In the genomic region with DNA sequence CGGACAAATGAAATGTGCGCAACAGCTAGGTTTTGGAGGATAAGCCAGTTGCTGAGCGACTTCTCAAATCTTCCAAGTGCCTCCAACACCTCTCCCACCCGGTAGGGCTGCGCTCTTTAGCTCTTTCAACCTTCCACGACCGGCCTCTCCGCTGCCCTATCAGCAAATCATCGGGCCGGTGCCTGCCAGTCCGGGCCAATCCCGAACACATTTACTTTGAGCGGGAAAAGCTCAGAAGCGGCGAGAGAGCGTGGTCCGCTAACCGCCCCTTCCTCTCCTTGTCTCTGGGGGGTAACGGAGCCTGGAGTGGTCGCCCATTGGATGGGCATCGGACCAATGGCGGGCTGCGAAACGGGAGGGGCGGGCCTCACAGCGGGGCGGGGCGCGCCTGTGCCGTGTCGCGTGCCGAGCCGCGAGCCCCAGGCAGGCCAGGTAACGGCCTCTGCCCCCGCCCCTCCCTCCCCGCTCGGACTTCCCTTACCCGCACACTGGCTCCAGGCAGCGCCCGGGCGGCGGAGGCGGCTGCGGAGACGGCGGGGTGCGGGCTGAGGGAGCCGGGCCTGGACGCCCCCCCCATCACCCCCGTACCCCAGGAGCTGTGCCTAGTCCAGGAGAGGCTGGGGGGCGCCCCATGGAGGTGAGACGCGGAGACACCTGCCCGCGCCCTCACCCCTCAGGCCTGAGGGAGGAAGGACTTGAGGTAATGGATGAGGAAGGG, we compare ENCODE assay signal across 1 cellular context.
TF ChIP-seq lines count a peak whose summit lies in the region.

A gene (plus strand): TSS at position 486 of the 718 bp plus-strand sequence. CDS start 146 bp downstream, at position 632.

TF ChIP-seq in GM12878, 131 proteins besides CTCF, POLR2A, EP300 and RAD21 (continued from another document):
- TF ChIP-seq BHLHE40 (IDR thresholded peaks at IDR 0.05; ENCODE audit: borderline replicate concordance in 1 of 2, low read depth in 2 of 2, low read length in 1 of 2) (peak in 1 of 2 experiments; percentile 60; a peak in 2 of 4 replicates), RUNX3 (IDR thresholded peaks at IDR 0.05; ENCODE audit: low read length) (no peak)
- TF ChIP-seq, protein P1, sequence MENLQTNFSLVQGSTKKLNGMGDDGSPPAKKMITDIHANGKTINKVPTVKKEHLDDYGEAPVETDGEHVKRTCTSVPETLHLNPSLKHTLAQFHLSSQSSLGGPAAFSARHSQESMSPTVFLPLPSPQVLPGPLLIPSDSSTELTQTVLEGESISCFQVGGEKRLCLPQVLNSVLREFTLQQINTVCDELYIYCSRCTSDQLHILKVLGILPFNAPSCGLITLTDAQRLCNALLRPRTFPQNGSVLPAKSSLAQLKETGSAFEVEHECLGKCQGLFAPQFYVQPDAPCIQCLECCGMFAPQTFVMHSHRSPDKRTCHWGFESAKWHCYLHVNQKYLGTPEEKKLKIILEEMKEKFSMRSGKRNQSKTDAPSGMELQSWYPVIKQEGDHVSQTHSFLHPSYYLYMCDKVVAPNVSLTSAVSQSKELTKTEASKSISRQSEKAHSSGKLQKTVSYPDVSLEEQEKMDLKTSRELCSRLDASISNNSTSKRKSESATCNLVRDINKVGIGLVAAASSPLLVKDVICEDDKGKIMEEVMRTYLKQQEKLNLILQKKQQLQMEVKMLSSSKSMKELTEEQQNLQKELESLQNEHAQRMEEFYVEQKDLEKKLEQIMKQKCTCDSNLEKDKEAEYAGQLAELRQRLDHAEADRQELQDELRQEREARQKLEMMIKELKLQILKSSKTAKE (IDR thresholded peaks at IDR 0.05; ENCODE audit: low read depth, poor library complexity, severe bottlenecking) = no peak
